ENCODE assay signal across 13 cellular contexts in genomic region chr14:24639905-24640304, GRCh38. TPM values are rescaled to one million over a fixed set of nuclear protein-coding genes. Genes with fewer than 3 reads are reported as not detected.
DNase-seq lines count a peak whose midpoint lies in the region; ATAC-seq and TF ChIP-seq lines count a peak whose summit lies in the region.
"Had no signal": no experiment of that assay in that cellular context is flagged by ENCODE, and none has a peak within 500 bp of the region (broad histone marks: within the 10 kb centered on the region; RNA-seq: fewer than 3 reads in every experiment).

No MANE protein-coding gene starts in this region.

- peak overlapping the region; percentile 81 for H3K27ac Mint-ChIP-seq in activated T-cell treated with anti-CD3 and anti-CD28 coated beads, Interleukin-2, amount 50 U/mL, for 24 hours
- peak overlapping the region; percentile 30 to 41 for H3K27ac Mint-ChIP-seq in natural killer cell treated with Interleukin-12 subunit alpha and Interleukin-12 subunit beta and Interleukin-15 and Interleukin-18, amount 100 ng/mL, for 72 hours
- H3K27ac Mint-ChIP-seq in natural killer cell = no peak overlapping the region
- peak overlapping the region; percentile 76 for H3K27ac Mint-ChIP-seq in stimulated activated effector memory CD8-positive, alpha-beta T cell treated with anti-CD3 and anti-CD28 coated beads, Interleukin-12 subunit alpha, Interleukin-12 subunit beta, amount 100 ng/mL, for 72 hours

- H3K27me3 Mint-ChIP-seq in activated T-cell treated with anti-CD3 and anti-CD28 coated beads, Interleukin-2, amount 50 U/mL, for 24 hours = no peaks in the 10 kb centered on the region
- no peaks in the 10 kb centered on the region for H3K27me3 Mint-ChIP-seq in natural killer cell treated with Interleukin-12 subunit alpha and Interleukin-12 subunit beta and Interleukin-15 and Interleukin-18, amount 100 ng/mL, for 72 hours
- H3K27me3 Mint-ChIP-seq in natural killer cell (ENCODE audit: low read depth in 2 of 2) = no peaks in the 10 kb centered on the region

- no peak for TF ChIP-seq CTCF in natural killer cell (IDR thresholded peaks at IDR 0.05)

- in situ Hi-C loops in G401 (cut with HindIII; ENCODE audit: low sequenced_read_pairs) = no loop called here

- no peaks in the 10 kb centered on the region for H3K9me3 Mint-ChIP-seq in activated T-cell treated with anti-CD3 and anti-CD28 coated beads, Interleukin-2, amount 50 U/mL, for 24 hours
- peaks cover 3% of the 10 kb centered on the region for H3K9me3 Mint-ChIP-seq in natural killer cell treated with Interleukin-12 subunit alpha and Interleukin-12 subunit beta and Interleukin-15 and Interleukin-18, amount 100 ng/mL, for 72 hours
- no peaks in the 10 kb centered on the region for H3K9me3 Mint-ChIP-seq in natural killer cell
- H3K9me3 Mint-ChIP-seq in stimulated activated effector memory CD8-positive, alpha-beta T cell treated with anti-CD3 and anti-CD28 coated beads, Interleukin-12 subunit alpha, Interleukin-12 subunit beta, amount 100 ng/mL, for 72 hours = peaks cover 2% of the 10 kb centered on the region

- no peaks in the 10 kb centered on the region for H3K36me3 Mint-ChIP-seq in activated T-cell treated with anti-CD3 and anti-CD28 coated beads, Interleukin-2, amount 50 U/mL, for 24 hours (ENCODE audit: low read depth)
- H3K36me3 Mint-ChIP-seq in natural killer cell treated with Interleukin-12 subunit alpha and Interleukin-12 subunit beta and Interleukin-15 and Interleukin-18, amount 100 ng/mL, for 72 hours = peaks cover 5% of the 10 kb centered on the region
- H3K36me3 Mint-ChIP-seq in natural killer cell = no peaks in the 10 kb centered on the region
- no peaks in the 10 kb centered on the region for H3K36me3 Mint-ChIP-seq in stimulated activated effector memory CD8-positive, alpha-beta T cell treated with anti-CD3 and anti-CD28 coated beads, Interleukin-12 subunit alpha, Interleukin-12 subunit beta, amount 100 ng/mL, for 72 hours
- H3K36me3 Mint-ChIP-seq: CD4-positive, alpha-beta memory T cell had no signal

- no peak for DNase-seq in activated T-cell treated with anti-CD3 and anti-CD28 coated beads, Interleukin-2, amount 50 U/mL, for 24 hours
- DNase-seq in activated T-cell treated with anti-CD3 and anti-CD28 coated beads, Interleukin-2, amount 50 U/mL, for 1 hour = no peak
- DNase-seq in natural killer cell treated with Interleukin-12 subunit alpha and Interleukin-12 subunit beta and Interleukin-15 and Interleukin-18, amount 100 ng/mL, for 72 hours (ENCODE audit: low spot score) = no peak
- DNase-seq in natural killer cell = no peak
- no peak for DNase-seq in stimulated activated effector memory CD8-positive, alpha-beta T cell treated with anti-CD3 and anti-CD28 coated beads, Interleukin-12 subunit alpha, Interleukin-12 subunit beta, amount 100 ng/mL, for 72 hours (ENCODE audit: low spot score in 2 of 2)
- no peak for DNase-seq in G401 (ENCODE audit: low spot score)
- DNase-seq: BE2C; CD4-positive, alpha-beta memory T cell; DMS79 had no signal

- intact Hi-C loops in natural killer cell (cut with micrococcal nuclease) = no loop called here

- peak overlapping the region; percentile 19 for H3K4me3 Mint-ChIP-seq in activated T-cell treated with anti-CD3 and anti-CD28 coated beads, Interleukin-2, amount 50 U/mL, for 24 hours
- peak overlapping the region; percentile 4 for H3K4me3 Mint-ChIP-seq in natural killer cell treated with Interleukin-12 subunit alpha and Interleukin-12 subunit beta and Interleukin-15 and Interleukin-18, amount 100 ng/mL, for 72 hours
- no peak overlapping the region for H3K4me3 Mint-ChIP-seq in natural killer cell
- peak overlapping the region; percentile 36 for H3K4me3 Mint-ChIP-seq in stimulated activated effector memory CD8-positive, alpha-beta T cell treated with anti-CD3 and anti-CD28 coated beads, Interleukin-12 subunit alpha, Interleukin-12 subunit beta, amount 100 ng/mL, for 72 hours
- H3K4me3 Mint-ChIP-seq: CD4-positive, alpha-beta memory T cell had no signal

- no peak for ATAC-seq in natural killer cell treated with Interleukin-12 subunit alpha and Interleukin-12 subunit beta and Interleukin-15 and Interleukin-18, amount 100 ng/mL, for 72 hours
- ATAC-seq in natural killer cell (no peak), HG03457 (IDR thresholded peaks at IDR 0.05; ENCODE audit: unreplicated experiment) (no peak)
- peak; percentile 91 for ATAC-seq in stimulated activated effector memory CD8-positive, alpha-beta T cell treated with anti-CD3 and anti-CD28 coated beads, Interleukin-12 subunit alpha, Interleukin-12 subunit beta, amount 100 ng/mL, for 72 hours
- ATAC-seq: A549 had no signal

- peaks cover 60% of the 10 kb centered on the region for H3K4me1 Mint-ChIP-seq in activated T-cell treated with anti-CD3 and anti-CD28 coated beads, Interleukin-2, amount 50 U/mL, for 24 hours (ENCODE audit: low read depth)
- peaks cover 36% of the 10 kb centered on the region in 2 donors for H3K4me1 Mint-ChIP-seq in natural killer cell treated with Interleukin-12 subunit alpha and Interleukin-12 subunit beta and Interleukin-15 and Interleukin-18, amount 100 ng/mL, for 72 hours (ENCODE audit: low read depth in 2 of 2)
- peaks cover 10 to 17% of the 10 kb centered on the region in 2 donors for H3K4me1 Mint-ChIP-seq in natural killer cell
- H3K4me1 Mint-ChIP-seq in stimulated activated effector memory CD8-positive, alpha-beta T cell treated with anti-CD3 and anti-CD28 coated beads, Interleukin-12 subunit alpha, Interleukin-12 subunit beta, amount 100 ng/mL, for 72 hours = peaks cover 51% of the 10 kb centered on the region
- H3K4me1 Mint-ChIP-seq: CD4-positive, alpha-beta memory T cell had no signal

RNA-seq across cellular contexts. Expression of gene GZMB, which starts 5.9 kb away (rescaled TPM):
- 1,000 to 10,000 TPM; 1,173 to 2,090 TPM for total RNA-seq in natural killer cell treated with Interleukin-12 subunit alpha and Interleukin-12 subunit beta and Interleukin-15 and Interleukin-18, amount 100 ng/mL, for 72 hours
- total RNA-seq in natural killer cell = 1,000 to 10,000 TPM; 1,176 to 1,565 (median 1,384) TPM
- total RNA-seq in G401 (2014; rRNA removed; shearing (Covaris generic)) = not detected in 2 replicates
- total RNA-seq: CD4-positive, alpha-beta memory T cell; H1; HT1080 had no signal

RNA-seq across cellular contexts. Expression of gene GZMH, which starts 30.4 kb away (rescaled TPM):
- total RNA-seq in natural killer cell treated with Interleukin-12 subunit alpha and Interleukin-12 subunit beta and Interleukin-15 and Interleukin-18, amount 100 ng/mL, for 72 hours = 10 to 100 TPM; 20.8 to 37.3 TPM
- 100 to 1,000 TPM; 236 to 677 (median 284) TPM for total RNA-seq in natural killer cell
- not detected in 2 replicates for total RNA-seq in G401 (2014; rRNA removed; shearing (Covaris generic))
- total RNA-seq: CD4-positive, alpha-beta memory T cell; H1; HT1080 had no signal

Comparison
In these comparisons a context has a peak if more than half of its experiments do, and no peak if none do; other contexts are left out.
1. H3K27ac Mint-ChIP-seq: peak in activated T-cell treated with anti-CD3 and anti-CD28 coated beads, Interleukin-2, amount 50 U/mL, for 24 hours (single experiment), natural killer cell treated with Interleukin-12 subunit alpha and Interleukin-12 subunit beta and Interleukin-15 and Interleukin-18, amount 100 ng/mL, for 72 hours (2 of 2) and stimulated activated effector memory CD8-positive, alpha-beta T cell treated with anti-CD3 and anti-CD28 coated beads, Interleukin-12 subunit alpha, Interleukin-12 subunit beta, amount 100 ng/mL, for 72 hours (single experiment); none in natural killer cell (0 of 2).
2. RNA of gene GZMB, which starts 5.9 kb away (total RNA-seq): 1,173 to 2,090 TPM in natural killer cell treated with Interleukin-12 subunit alpha and Interleukin-12 subunit beta and Interleukin-15 and Interleukin-18, amount 100 ng/mL, for 72 hours and 1,176 to 1,565 TPM in natural killer cell; not detected in G401; every median in the first group is over 1,000 times any median in the second.
3. RNA of gene GZMH, which starts 30.4 kb away (total RNA-seq): 236 to 677 TPM in natural killer cell and 20.8 to 37.3 TPM in natural killer cell treated with Interleukin-12 subunit alpha and Interleukin-12 subunit beta and Interleukin-15 and Interleukin-18, amount 100 ng/mL, for 72 hours; not detected in G401; every median in the first group is over 10 times any median in the second.